In genomic region chr14:59634617-59635016, GRCh38 we compare ENCODE assay signal across 30 cellular contexts. TPM values are rescaled to one million over a fixed set of nuclear protein-coding genes. Genes with fewer than 3 reads are reported as not detected.
"Had no signal": no experiment of that assay in that cellular context is flagged by ENCODE, and none has a peak within 500 bp of the region (broad histone marks: within the 10 kb centered on the region; RNA-seq: fewer than 3 reads in every experiment).

No MANE protein-coding gene starts in this region.

- H3K4me1 ChIP-seq: parathyroid adenoma, psoas muscle, testis, upper lobe of right lung, vagina had no signal

- H3K27me3 ChIP-seq: testis, tibial nerve, vagina had no signal

- H3K36me3 ChIP-seq: heart right ventricle, left ventricle myocardium inferior, spleen, tibial nerve, upper lobe of right lung, vagina had no signal

- H3K27ac Mint-ChIP-seq: dendritic cell treated with granulocyte-macrophage colony-stimulating factor and Interleukin-4, amounts not matched to agents 40 ng/mL and 50 ng/mL, for 4 days; effector memory CD8-positive, alpha-beta T cell; naive thymus-derived CD4-positive, alpha-beta T cell; nephron progenitor cell; stimulated activated memory B cell treated with anti-CD40 and anti-IgM and Interleukin-4, amounts not matched to agents 10 μg/mL and 1 μg/mL and 100 μg/mL, for 72 hours; stimulated activated naive CD8-positive, alpha-beta T cell treated with anti-CD3 and anti-CD28 coated beads, Interleukin-15, amount 100 ng/mL, for 72 hours had no signal

- H3K9ac ChIP-seq: parathyroid adenoma had no signal

- H3K4me3 Mint-ChIP-seq: dendritic cell treated with granulocyte-macrophage colony-stimulating factor and Interleukin-4, amounts not matched to agents 40 ng/mL and 50 ng/mL, for 4 days; effector memory CD8-positive, alpha-beta T cell; naive thymus-derived CD4-positive, alpha-beta T cell; nephron progenitor cell; stimulated activated memory B cell treated with anti-CD40 and anti-IgM and Interleukin-4, amounts not matched to agents 10 μg/mL and 1 μg/mL and 100 μg/mL, for 72 hours; stimulated activated naive CD8-positive, alpha-beta T cell treated with anti-CD3 and anti-CD28 coated beads, Interleukin-15, amount 100 ng/mL, for 72 hours had no signal

- H3K4me3 ChIP-seq: heart right ventricle, left ventricle myocardium inferior, lung, psoas muscle, spleen, testis, tibial nerve, upper lobe of right lung, vagina had no signal

- H2AFZ ChIP-seq: parathyroid adenoma had no signal

- H3K36me3 Mint-ChIP-seq: naive thymus-derived CD4-positive, alpha-beta T cell; stimulated activated memory B cell treated with anti-CD40 and anti-IgM and Interleukin-4, amounts not matched to agents 10 μg/mL and 1 μg/mL and 100 μg/mL, for 72 hours had no signal

- ATAC-seq: effector memory CD8-positive, alpha-beta T cell; heart right ventricle; left cardiac atrium; naive thymus-derived CD4-positive, alpha-beta T cell; psoas muscle; sciatic nerve; stimulated activated memory B cell treated with anti-CD40 and anti-IgM and Interleukin-4, amounts not matched to agents 10 μg/mL and 1 μg/mL and 100 μg/mL, for 72 hours; stimulated activated naive CD8-positive, alpha-beta T cell treated with anti-CD3 and anti-CD28 coated beads, Interleukin-15, amount 100 ng/mL, for 72 hours; upper lobe of right lung had no signal

- DNase-seq: effector memory CD8-positive, alpha-beta T cell; heart right ventricle; hypothalamus; islet precursor cell; left cardiac atrium; left ventricle myocardium inferior; naive thymus-derived CD4-positive, alpha-beta T cell; nephron progenitor cell; psoas muscle; spleen; stimulated activated CD4-positive, alpha-beta T cell treated with anti-CD3 and anti-CD28 coated beads, Interleukin-15, amount 100 ng/mL, for 24 hours; stimulated activated CD4-positive, alpha-beta T cell treated with anti-CD3 and anti-CD28 coated beads, Interleukin-1b, Interleukin-23, amount 100 ng/mL, for 48 hours; stimulated activated CD4-positive, alpha-beta T cell treated with anti-CD3 and anti-CD28 coated beads, Interleukin-4, amount 100 ng/mL, for 24 hours; stimulated activated naive CD8-positive, alpha-beta T cell treated with anti-CD3 and anti-CD28 coated beads, Interleukin-15, amount 100 ng/mL, for 72 hours; testis; upper lobe of right lung had no signal

- H3K9me3 Mint-ChIP-seq: dendritic cell treated with granulocyte-macrophage colony-stimulating factor and Interleukin-4, amounts not matched to agents 40 ng/mL and 50 ng/mL, for 4 days; effector memory CD8-positive, alpha-beta T cell had no signal

- FAIRE-seq: colon, frontal cortex had no signal

- H3K27ac ChIP-seq: heart right ventricle, left ventricle myocardium inferior, parathyroid adenoma, psoas muscle, spleen, testis, tibial nerve, upper lobe of right lung, vagina had no signal

- H3K79me2 ChIP-seq: parathyroid adenoma had no signal

- H3K9me3 ChIP-seq: spleen, testis, upper lobe of right lung, vagina had no signal

RNA-seq across cellular contexts. Expression of gene CCDC175, which starts 58.0 kb away (rescaled TPM):
- total RNA-seq: glomerular endothelial cell; heart right ventricle; left cardiac atrium; left ventricle myocardium inferior; mesenteric fat pad; naive thymus-derived CD4-positive, alpha-beta T cell; omental fat pad; psoas muscle; sciatic nerve; skeletal muscle tissue; tibial nerve; upper lobe of right lung; vagina had no signal
- polyA plus RNA-seq: esophagus; heart right ventricle; naive thymus-derived CD4-positive, alpha-beta T cell; psoas muscle; spleen had no signal
